ENCODE assay signal across 8 cellular contexts in the genomic region with DNA sequence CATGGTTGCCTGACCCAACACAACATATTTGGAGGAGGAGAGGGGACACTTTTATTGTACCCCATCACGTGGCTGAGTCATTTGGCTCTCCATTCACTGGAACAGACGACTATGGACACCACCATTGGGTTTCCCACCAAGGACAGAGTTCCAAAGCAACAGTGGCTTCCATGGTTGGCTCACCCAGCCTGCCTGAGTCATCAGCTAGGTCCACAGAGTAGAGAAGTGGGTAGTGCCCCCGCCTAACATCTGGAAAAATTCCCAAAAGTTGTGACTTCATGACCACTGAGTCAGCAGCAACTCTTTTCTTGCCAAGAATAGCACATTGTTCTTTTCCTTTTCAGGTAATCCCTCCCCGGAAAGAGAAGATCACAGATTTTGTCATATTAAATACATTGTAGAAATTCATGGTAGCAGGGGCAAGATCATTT. TPM values are rescaled to one million over a fixed set of nuclear protein-coding genes. Genes with fewer than 3 reads are reported as not detected.
A peak's percentile ranks its signal among the peaks of the same experiment; 100 is the strongest.
DNase-seq lines count a peak whose midpoint lies in the region; ATAC-seq and TF ChIP-seq lines count a peak whose summit lies in the region.

No MANE protein-coding gene starts in this region.

- H3K4me3 ChIP-seq in DND-41 (ENCODE audit: low read depth in 1 of 2, low read length in 2 of 2) (peak overlapping the region in 1 of 2 experiments; percentile 40; a peak in 2 of 4 replicates), skeletal muscle cell (ENCODE audit: low read depth, low read length) (no peak overlapping the region), lower lobe of right lung (no peak overlapping the region)

- peak overlapping the region; percentile 94 to 96 for H3K27ac Mint-ChIP-seq in effector memory CD8-positive, alpha-beta T cell

- H3K4me3 Mint-ChIP-seq in effector memory CD8-positive, alpha-beta T cell = peak overlapping the region; percentile 85 to 92

- intact Hi-C loops in left colon (cut with DNase I, micrococcal nuclease) = no loop called here
- intact Hi-C loops in lower lobe of right lung (cut with DNase I) = no loop called here

- ATAC-seq in DND-41 (ENCODE audit: insufficient read depth, low read depth) = no peak
- ATAC-seq in effector memory CD8-positive, alpha-beta T cell (replicated peaks) = no peak
- ATAC-seq in left colon = no peak
- no peak for ATAC-seq in lower lobe of right lung

- peak overlapping the region; percentile 45 for H3K27ac ChIP-seq in DND-41 (ENCODE audit: low read length)
- peak overlapping the region; percentile 67 for H3K27ac ChIP-seq in RWPE1
- H3K27ac ChIP-seq in lower lobe of right lung = no peak overlapping the region

- DNase-seq in DND-41 (no peak), RWPE1 (ENCODE audit: low spot score) (peak; percentile 82), skeletal muscle cell (ENCODE audit: low read depth) (peak; percentile 81), DMS153 (lab: John Stamatoyannopoulos, UW) (no peak), middle frontal gyrus (ENCODE audit: extremely low spot score, low spot score) (no peak), left colon (no peak), lower lobe of right lung (no peak)
- DNase-seq in effector memory CD8-positive, alpha-beta T cell = no peak

- H2AFZ ChIP-seq in DND-41 (ENCODE audit: low read depth, low read length) = peak overlapping the region; percentile 40; the same call in 1 of the 2 replicates

- H3K4me1 Mint-ChIP-seq in effector memory CD8-positive, alpha-beta T cell (ENCODE audit: low read depth in 2 of 2) = peaks cover 57 to 72% of the 10 kb centered on the region in 2 donors

- CTCF ChIA-PET in RWPE1 (lab: Yijun Ruan, JAX) = interaction anchor here (0.5 kb wide), 1 partner anchor 22 kb away, joined by 4 read pairs; no protein-coding TSS in a partner anchor

- no peaks in the 10 kb centered on the region for H3K9me3 Mint-ChIP-seq in effector memory CD8-positive, alpha-beta T cell

- peaks cover 7% of the 10 kb centered on the region; the same call in 1 of the 2 replicates for H4K20me1 ChIP-seq in DND-41 (ENCODE audit: insufficient read depth, low read length)

- no peaks in the 10 kb centered on the region for H3K36me3 ChIP-seq in DND-41 (ENCODE audit: insufficient read depth, low read length)
- H3K36me3 ChIP-seq in lower lobe of right lung = no peaks in the 10 kb centered on the region

- H3K9ac ChIP-seq in DND-41 (ENCODE audit: low read depth, low read length) = no peak overlapping the region

- H3K9me3 ChIP-seq in DND-41 (ENCODE audit: insufficient read depth, low read length, severe bottlenecking) (no peaks in the 10 kb centered on the region), lower lobe of right lung (no peaks in the 10 kb centered on the region)

- TF ChIP-seq CTCF in DND-41 (IDR thresholded peaks at IDR 0.05; ENCODE audit: borderline replicate concordance, extremely low read depth, low read length, poor library complexity, severe bottlenecking) = no peak
- TF ChIP-seq CTCF in RWPE1 (conservative IDR thresholded peaks at IDR 0.05; ENCODE audit: low read depth) = no peak
- no peak for TF ChIP-seq CTCF in lower lobe of right lung (IDR thresholded peaks at IDR 0.05)

- H3K27me3 ChIP-seq in DND-41 (ENCODE audit: insufficient read depth, low read length, poor library complexity) (no peaks in the 10 kb centered on the region), lower lobe of right lung (ENCODE audit: low read depth) (no peaks in the 10 kb centered on the region)

- H3K79me2 ChIP-seq in DND-41 (ENCODE audit: insufficient read depth, low read length) = peaks cover 20% of the 10 kb centered on the region

- peak overlapping the region; percentile 61 for H3K4me2 ChIP-seq in DND-41 (ENCODE audit: insufficient read depth, low read length)

- peaks cover 64% of the 10 kb centered on the region for H3K4me1 ChIP-seq in DND-41 (ENCODE audit: insufficient read depth, low read length)
- peaks cover 47% of the 10 kb centered on the region for H3K4me1 ChIP-seq in lower lobe of right lung

- H3K36me3 Mint-ChIP-seq in effector memory CD8-positive, alpha-beta T cell (ENCODE audit: insufficient read depth) = peaks cover 33% of the 10 kb centered on the region

- no peaks in the 10 kb centered on the region for H3K27me3 Mint-ChIP-seq in effector memory CD8-positive, alpha-beta T cell

- POLR2A ChIA-PET in RWPE1 (lab: Yijun Ruan, JAX; ENCODE audit: low non-redundant PET) = interaction anchor here (0.7 kb wide), 1 partner anchor 10 kb away, joined by 5 read pairs; no protein-coding TSS in a partner anchor

RNA-seq across cellular contexts. Expression of a gene that starts 3.0 kb away (rescaled TPM):
- total RNA-seq in left colon (10 to 100 TPM; 41.1 to 50.5 TPM), lower lobe of right lung (51.8 TPM)

RNA-seq across cellular contexts. Expression of a gene that starts 37.6 kb away (rescaled TPM):
- total RNA-seq in left colon (10 to 100 TPM; 20.5 to 27.4 TPM), lower lobe of right lung (91.6 TPM)

Comparison
In these comparisons a context has a peak if more than half of its experiments do, and no peak if none do; other contexts are left out.
1. DNase-seq: peak in RWPE1 (single experiment) and skeletal muscle cell (single experiment); none in DND-41 (single experiment), effector memory CD8-positive, alpha-beta T cell (0 of 3), DMS153 (single experiment), middle frontal gyrus (single experiment), left colon (0 of 2) and lower lobe of right lung (single experiment).